ENCODE assay signal across 1 cellular context in genomic region chr19:1751367-1752008, GRCh38.
TF ChIP-seq lines count a peak whose summit lies in the region.

No MANE protein-coding gene starts in this region.

TF ChIP-seq in K562, 482 proteins besides CTCF, POLR2A, EP300 and RAD21 (continued from another document):
- TF ChIP-seq PRDM10 (IDR thresholded peaks at IDR 0.05; ENCODE audit: partially characterized antibody), result peak; percentile 95
TF ChIP-seq in K562: peak in this region for 2.
